ENCODE assay signal across 20 cellular contexts in genomic region chr20:38278763-38279162, GRCh38. TPM values are rescaled to one million over a fixed set of nuclear protein-coding genes. Genes with fewer than 3 reads are reported as not detected.
DNase-seq lines count a peak whose midpoint lies in the region; ATAC-seq and TF ChIP-seq lines count a peak whose summit lies in the region.
"Had no signal": no experiment of that assay in that cellular context is flagged by ENCODE, and none has a peak within 500 bp of the region (broad histone marks: within the 10 kb centered on the region; RNA-seq: fewer than 3 reads in every experiment).

No MANE protein-coding gene starts in this region.

- H3K27me3 ChIP-seq in SJCRH30, result no peaks in the 10 kb centered on the region

- H3K4me1 Mint-ChIP-seq in osteocyte (ENCODE audit: unreplicated experiment), result peaks cover 57% of the 10 kb centered on the region
- H3K4me1 Mint-ChIP-seq: activated T-helper 17 cell treated with anti-CD3 and anti-CD28 coated beads, Interleukin-2, amount 50 U/mL, for 72 hours had no signal

- H3K4me1 ChIP-seq in SJCRH30, result peaks cover 47% of the 10 kb centered on the region

- peak overlapping the region; percentile 92 for H3K27ac Mint-ChIP-seq in osteocyte (ENCODE audit: unreplicated experiment)
- H3K27ac Mint-ChIP-seq: activated T-helper 17 cell treated with anti-CD3 and anti-CD28 coated beads, Interleukin-2, amount 50 U/mL, for 72 hours had no signal

- H3K4me3 ChIP-seq in SJCRH30, result no peak overlapping the region
- H3K4me3 ChIP-seq: coronary artery had no signal

- DNase-seq in GF-D8 (lab: John Stamatoyannopoulos, UW) (peak; percentile 20), SJCRH30 (peak; percentile 37 to 52), caudate nucleus (lab: John Stamatoyannopoulos, UW) (no peak), osteocyte (ENCODE audit: extremely low spot score, unreplicated experiment) (no peak)
- DNase-seq in activated CD4-positive, alpha-beta T cell treated with anti-CD3 and anti-CD28 coated beads, Interleukin-2, amount 50 U/mL, for 4 hours, result no peak
- DNase-seq: activated CD4-positive, alpha-beta T cell treated with anti-CD3 and anti-CD28 coated beads, Interleukin-2, amount 50 U/mL, for 1 hour; activated CD8-positive, alpha-beta memory T cell treated with anti-CD3 and anti-CD28 coated beads, Interleukin-2, amount 50 U/mL, for 4 hours; mammary epithelial cell; NCI-H1436 treated with DMSO at 0.1 percent for 48 hours; NCI-H510A treated with DMSO at 0.1 percent for 48 hours had no signal

- H3K27ac ChIP-seq in SJCRH30 (peak overlapping the region; percentile 87), caudate nucleus (ENCODE audit: low read depth, low read length) (peak overlapping the region; percentile 89)
- H3K27ac ChIP-seq: coronary artery, VCaP had no signal

- H3K36me3 Mint-ChIP-seq in osteocyte (ENCODE audit: unreplicated experiment), result peaks cover 6% of the 10 kb centered on the region

- H3K27me3 Mint-ChIP-seq in osteocyte (ENCODE audit: unreplicated experiment), result no peaks in the 10 kb centered on the region

- H3K9me3 ChIP-seq in SJCRH30 (replicated peaks), result peaks cover 9% of the 10 kb centered on the region; the same call in 1 of the 2 replicates

- H3K4me3 Mint-ChIP-seq in osteocyte (ENCODE audit: unreplicated experiment), result no peak overlapping the region
- H3K4me3 Mint-ChIP-seq: activated T-helper 17 cell treated with anti-CD3 and anti-CD28 coated beads, Interleukin-2, amount 50 U/mL, for 72 hours; CD14-positive monocyte had no signal

- no peaks in the 10 kb centered on the region for H3K36me3 ChIP-seq in SJCRH30

- no peaks in the 10 kb centered on the region for H3K9me3 Mint-ChIP-seq in osteocyte (ENCODE audit: unreplicated experiment)
- H3K9me3 Mint-ChIP-seq: activated T-helper 17 cell treated with anti-CD3 and anti-CD28 coated beads, Interleukin-2, amount 50 U/mL, for 72 hours had no signal

- TF ChIP-seq CTCF in osteocyte (IDR thresholded peaks at IDR 0.05), result no peak

- ATAC-seq in HG03354 (IDR thresholded peaks at IDR 0.05; ENCODE audit: poor library complexity, severe bottlenecking, unreplicated experiment) (no peak), HG02623 (IDR thresholded peaks at IDR 0.05; ENCODE audit: unreplicated experiment) (no peak)
- ATAC-seq: activated T-helper 17 cell treated with anti-CD3 and anti-CD28 coated beads, Interleukin-2, amount 50 U/mL, for 72 hours had no signal

RNA-seq across cellular contexts. Expression of gene KIAA1755, which starts 18.2 kb away (rescaled TPM):
- 1.4 TPM in 2 replicates for total RNA-seq in SJCRH30 (2014; rRNA removed; shearing (Covaris generic))
- 50.2 and 60.6 TPM in 2 replicates for total RNA-seq in osteocyte
- total RNA-seq: activated T-helper 17 cell treated with anti-CD3 and anti-CD28 coated beads, Interleukin-2, amount 50 U/mL, for 72 hours; H1; T-helper 1 cell treated with Interleukin-12 subunit alpha and Interleukin-12 subunit beta and Interleukin-4 antibody, amounts not matched to agents 30 ng/mL and 1 ng/mL, for 36 hours had no signal

RNA-seq across cellular contexts. Expression of gene BPI, which starts 25.2 kb away (rescaled TPM):
- 0.06 TPM in 1 of 2 replicates, not detected in the other for total RNA-seq in SJCRH30 (2014; rRNA removed; shearing (Covaris generic))
- 7.7 and 8.5 TPM in 2 replicates for total RNA-seq in osteocyte
- total RNA-seq: activated T-helper 17 cell treated with anti-CD3 and anti-CD28 coated beads, Interleukin-2, amount 50 U/mL, for 72 hours; H1; kidney epithelial cell; mammary epithelial cell; myocyte; T-helper 1 cell treated with Interleukin-12 subunit alpha and Interleukin-12 subunit beta and Interleukin-4 antibody, amounts not matched to agents 30 ng/mL and 1 ng/mL, for 36 hours had no signal

Comparison
In these comparisons a context has a peak if more than half of its experiments do, and no peak if none do; other contexts are left out.
1. DNase-seq: peak in GF-D8 (single experiment) and SJCRH30 (2 of 2); none in caudate nucleus (0 of 61), osteocyte (single experiment) and activated CD4-positive, alpha-beta T cell treated with anti-CD3 and anti-CD28 coated beads, Interleukin-2, amount 50 U/mL, for 4 hours (0 of 2).
2. RNA of gene KIAA1755, which starts 18.2 kb away (total RNA-seq): 50.2 to 60.6 TPM in osteocyte; 1.4 TPM in SJCRH30; every median in the first group is over 10 times any median in the second.